Comparison of ENCODE assay signal across 1 cellular context in the genomic region with DNA sequence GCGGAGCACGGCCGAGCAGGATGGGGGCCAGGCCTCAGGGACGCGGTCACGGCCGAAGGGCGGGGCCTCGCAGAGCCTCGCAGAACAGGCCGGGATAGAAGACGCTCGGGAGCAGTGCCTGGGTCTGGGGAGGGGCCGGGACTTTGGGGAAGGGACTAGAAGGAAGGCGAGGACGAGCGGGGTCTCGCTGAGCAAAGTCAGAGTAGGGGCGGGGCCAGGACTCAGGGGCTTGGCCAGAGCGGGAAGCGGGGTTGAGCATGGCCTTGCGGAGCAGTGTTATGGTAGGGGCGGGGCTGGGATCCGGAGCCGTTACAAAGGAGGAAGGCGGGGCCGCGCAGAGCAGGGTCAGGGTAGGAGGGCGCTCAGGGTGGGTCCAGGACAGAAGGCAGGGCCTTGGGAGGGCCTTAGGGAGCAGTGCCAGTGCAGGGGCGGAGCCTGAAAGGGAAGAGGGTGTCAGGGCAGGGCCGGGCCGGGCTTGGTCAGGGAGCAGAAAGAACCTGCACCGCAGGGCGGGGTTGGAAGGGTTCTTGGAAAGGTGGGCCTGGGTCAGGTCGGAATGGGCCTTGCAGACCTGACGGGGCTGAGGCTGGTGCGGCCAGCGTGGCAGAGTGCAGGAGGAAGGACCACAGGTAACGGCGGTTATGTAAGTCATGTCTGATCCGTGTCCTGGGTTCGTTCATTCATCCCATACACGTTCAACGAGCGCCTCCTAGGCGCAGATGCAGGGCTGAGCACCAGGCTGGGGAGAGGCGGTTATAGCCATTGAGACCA.
TF ChIP-seq lines count a peak whose summit lies in the region.

No MANE protein-coding gene starts in this region.

TF ChIP-seq in HepG2, 621 proteins besides CTCF, POLR2A, EP300 and RAD21 (continues in another document):
- TF ChIP-seq, protein P1, sequence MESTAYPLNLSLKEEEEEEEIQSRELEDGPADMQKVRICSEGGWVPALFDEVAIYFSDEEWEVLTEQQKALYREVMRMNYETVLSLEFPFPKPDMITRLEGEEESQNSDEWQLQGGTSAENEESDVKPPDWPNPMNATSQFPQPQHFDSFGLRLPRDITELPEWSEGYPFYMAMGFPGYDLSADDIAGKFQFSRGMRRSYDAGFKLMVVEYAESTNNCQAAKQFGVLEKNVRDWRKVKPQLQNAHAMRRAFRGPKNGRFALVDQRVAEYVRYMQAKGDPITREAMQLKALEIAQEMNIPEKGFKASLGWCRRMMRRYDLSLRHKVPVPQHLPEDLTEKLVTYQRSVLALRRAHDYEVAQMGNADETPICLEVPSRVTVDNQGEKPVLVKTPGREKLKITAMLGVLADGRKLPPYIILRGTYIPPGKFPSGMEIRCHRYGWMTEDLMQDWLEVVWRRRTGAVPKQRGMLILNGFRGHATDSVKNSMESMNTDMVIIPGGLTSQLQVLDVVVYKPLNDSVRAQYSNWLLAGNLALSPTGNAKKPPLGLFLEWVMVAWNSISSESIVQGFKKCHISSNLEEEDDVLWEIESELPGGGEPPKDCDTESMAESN (CRISPR knock-in tag; conservative IDR thresholded peaks at IDR 0.05): peak; percentile 70; the same call in 1 of the 2 replicates
- TF ChIP-seq, protein P2, sequence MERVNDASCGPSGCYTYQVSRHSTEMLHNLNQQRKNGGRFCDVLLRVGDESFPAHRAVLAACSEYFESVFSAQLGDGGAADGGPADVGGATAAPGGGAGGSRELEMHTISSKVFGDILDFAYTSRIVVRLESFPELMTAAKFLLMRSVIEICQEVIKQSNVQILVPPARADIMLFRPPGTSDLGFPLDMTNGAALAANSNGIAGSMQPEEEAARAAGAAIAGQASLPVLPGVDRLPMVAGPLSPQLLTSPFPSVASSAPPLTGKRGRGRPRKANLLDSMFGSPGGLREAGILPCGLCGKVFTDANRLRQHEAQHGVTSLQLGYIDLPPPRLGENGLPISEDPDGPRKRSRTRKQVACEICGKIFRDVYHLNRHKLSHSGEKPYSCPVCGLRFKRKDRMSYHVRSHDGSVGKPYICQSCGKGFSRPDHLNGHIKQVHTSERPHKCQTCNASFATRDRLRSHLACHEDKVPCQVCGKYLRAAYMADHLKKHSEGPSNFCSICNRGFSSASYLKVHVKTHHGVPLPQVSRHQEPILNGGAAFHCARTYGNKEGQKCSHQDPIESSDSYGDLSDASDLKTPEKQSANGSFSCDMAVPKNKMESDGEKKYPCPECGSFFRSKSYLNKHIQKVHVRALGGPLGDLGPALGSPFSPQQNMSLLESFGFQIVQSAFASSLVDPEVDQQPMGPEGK (CRISPR knock-in tag; IDR thresholded peaks at IDR 0.05): peak; percentile 22; the same call in 1 of the 2 replicates
- TF ChIP-seq KAT7 (CRISPR knock-in tag; IDR thresholded peaks at IDR 0.05; ENCODE audit: borderline replicate concordance) (peak; percentile 56; the same call in 1 of the 2 replicates), TRIM24 (CRISPR knock-in tag; IDR thresholded peaks at IDR 0.05) (no peak), SATB2 (CRISPR knock-in tag; IDR thresholded peaks at IDR 0.05) (no peak), MAFF (IDR thresholded peaks at IDR 0.05; ENCODE audit: low read depth, low read length) (no peak), NCOA1 (CRISPR knock-in tag; IDR thresholded peaks at IDR 0.05) (no peak), ZNF550 (CRISPR knock-in tag; IDR thresholded peaks at IDR 0.05; ENCODE audit: borderline replicate concordance) (0 out of 2 replicates have a peak, but pooled peaks have one; percentile 40), ZSCAN12 (CRISPR knock-in tag; IDR thresholded peaks at IDR 0.05) (0 out of 2 replicates have a peak, but pooled peaks have one; percentile 23), ZNF350 (CRISPR knock-in tag; IDR thresholded peaks at IDR 0.05; ENCODE audit: borderline replicate concordance, low read depth) (peak; percentile 57; the same call in 1 of the 2 replicates), HOXA9 (CRISPR knock-in tag; IDR thresholded peaks at IDR 0.05; ENCODE audit: borderline replicate concordance) (0 out of 2 replicates have a peak, but pooled peaks have one; percentile 46), NR2F6 (IDR thresholded peaks at IDR 0.05) (no peak), NR2F6 (CRISPR knock-in tag; IDR thresholded peaks at IDR 0.05) (peak; percentile 35), YY1 (IDR thresholded peaks at IDR 0.05; ENCODE audit: insufficient read depth, insufficient replicate concordance, low read depth, low read length) (no peak), SOX6 (IDR thresholded peaks at IDR 0.05) (no peak), SOX6 (CRISPR knock-in tag; IDR thresholded peaks at IDR 0.05) (peak; percentile 66), ZNF775 (CRISPR knock-in tag; IDR thresholded peaks at IDR 0.05; ENCODE audit: borderline replicate concordance) (no peak), ZNF343 (CRISPR knock-in tag; IDR thresholded peaks at IDR 0.05) (0 out of 2 replicates have a peak, but pooled peaks have one; percentile 60), ZSCAN22 (CRISPR knock-in tag; IDR thresholded peaks at IDR 0.05) (no peak), SRY (CRISPR knock-in tag; IDR thresholded peaks at IDR 0.05) (no peak; the same call in 1 of the 2 replicates), ZSCAN31 (CRISPR knock-in tag; IDR thresholded peaks at IDR 0.05; ENCODE audit: low read depth) (peak; percentile 70; the same call in 1 of the 2 replicates), MBD4 (IDR thresholded peaks at IDR 0.05; ENCODE audit: borderline replicate concordance, low read length) (no peak), ELF3 (CRISPR knock-in tag; IDR thresholded peaks at IDR 0.05) (peak; percentile 75), CHD2 (IDR thresholded peaks at IDR 0.05; ENCODE audit: low read depth, low read length) (no peak), GTF3A (CRISPR knock-in tag; conservative IDR thresholded peaks at IDR 0.05) (no peak), FIP1L1 (IDR thresholded peaks at IDR 0.05; ENCODE audit: borderline replicate concordance, insufficient read depth, low read depth, low read length) (no peak), ATAD3A (CRISPR knock-in tag; IDR thresholded peaks at IDR 0.05) (no peak), HDAC2 (CRISPR knock-in tag; IDR thresholded peaks at IDR 0.05) (peak; percentile 47), ZNF558 (CRISPR knock-in tag; IDR thresholded peaks at IDR 0.05; ENCODE audit: borderline replicate concordance) (no peak), HOXD1 (CRISPR knock-in tag; IDR thresholded peaks at IDR 0.05) (no peak), ZNF367 (CRISPR knock-in tag; IDR thresholded peaks at IDR 0.05; ENCODE audit: borderline replicate concordance) (no peak), CREM (IDR thresholded peaks at IDR 0.05) (no peak), CREM (CRISPR knock-in tag; IDR thresholded peaks at IDR 0.05) (no peak), ZNF703 (CRISPR knock-in tag; IDR thresholded peaks at IDR 0.05; ENCODE audit: borderline replicate concordance) (no peak), POLR2AphosphoS5 (IDR thresholded peaks at IDR 0.05; ENCODE audit: low read depth, low read length) (peak; percentile 68), HIVEP1 (CRISPR knock-in tag; IDR thresholded peaks at IDR 0.05) (0 out of 2 replicates have a peak, but pooled peaks have one; percentile 13)
- TF ChIP-seq, protein P3, sequence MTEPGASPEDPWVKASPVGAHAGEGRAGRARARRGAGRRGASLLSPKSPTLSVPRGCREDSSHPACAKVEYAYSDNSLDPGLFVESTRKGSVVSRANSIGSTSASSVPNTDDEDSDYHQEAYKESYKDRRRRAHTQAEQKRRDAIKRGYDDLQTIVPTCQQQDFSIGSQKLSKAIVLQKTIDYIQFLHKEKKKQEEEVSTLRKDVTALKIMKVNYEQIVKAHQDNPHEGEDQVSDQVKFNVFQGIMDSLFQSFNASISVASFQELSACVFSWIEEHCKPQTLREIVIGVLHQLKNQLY (CRISPR knock-in tag; IDR thresholded peaks at IDR 0.05): 0 out of 2 replicates have a peak, but pooled peaks have one; percentile 20
- TF ChIP-seq, protein P4, sequence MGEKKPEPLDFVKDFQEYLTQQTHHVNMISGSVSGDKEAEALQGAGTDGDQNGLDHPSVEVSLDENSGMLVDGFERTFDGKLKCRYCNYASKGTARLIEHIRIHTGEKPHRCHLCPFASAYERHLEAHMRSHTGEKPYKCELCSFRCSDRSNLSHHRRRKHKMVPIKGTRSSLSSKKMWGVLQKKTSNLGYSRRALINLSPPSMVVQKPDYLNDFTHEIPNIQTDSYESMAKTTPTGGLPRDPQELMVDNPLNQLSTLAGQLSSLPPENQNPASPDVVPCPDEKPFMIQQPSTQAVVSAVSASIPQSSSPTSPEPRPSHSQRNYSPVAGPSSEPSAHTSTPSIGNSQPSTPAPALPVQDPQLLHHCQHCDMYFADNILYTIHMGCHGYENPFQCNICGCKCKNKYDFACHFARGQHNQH (CRISPR knock-in tag; IDR thresholded peaks at IDR 0.05): no peak
- TF ChIP-seq, protein P5, sequence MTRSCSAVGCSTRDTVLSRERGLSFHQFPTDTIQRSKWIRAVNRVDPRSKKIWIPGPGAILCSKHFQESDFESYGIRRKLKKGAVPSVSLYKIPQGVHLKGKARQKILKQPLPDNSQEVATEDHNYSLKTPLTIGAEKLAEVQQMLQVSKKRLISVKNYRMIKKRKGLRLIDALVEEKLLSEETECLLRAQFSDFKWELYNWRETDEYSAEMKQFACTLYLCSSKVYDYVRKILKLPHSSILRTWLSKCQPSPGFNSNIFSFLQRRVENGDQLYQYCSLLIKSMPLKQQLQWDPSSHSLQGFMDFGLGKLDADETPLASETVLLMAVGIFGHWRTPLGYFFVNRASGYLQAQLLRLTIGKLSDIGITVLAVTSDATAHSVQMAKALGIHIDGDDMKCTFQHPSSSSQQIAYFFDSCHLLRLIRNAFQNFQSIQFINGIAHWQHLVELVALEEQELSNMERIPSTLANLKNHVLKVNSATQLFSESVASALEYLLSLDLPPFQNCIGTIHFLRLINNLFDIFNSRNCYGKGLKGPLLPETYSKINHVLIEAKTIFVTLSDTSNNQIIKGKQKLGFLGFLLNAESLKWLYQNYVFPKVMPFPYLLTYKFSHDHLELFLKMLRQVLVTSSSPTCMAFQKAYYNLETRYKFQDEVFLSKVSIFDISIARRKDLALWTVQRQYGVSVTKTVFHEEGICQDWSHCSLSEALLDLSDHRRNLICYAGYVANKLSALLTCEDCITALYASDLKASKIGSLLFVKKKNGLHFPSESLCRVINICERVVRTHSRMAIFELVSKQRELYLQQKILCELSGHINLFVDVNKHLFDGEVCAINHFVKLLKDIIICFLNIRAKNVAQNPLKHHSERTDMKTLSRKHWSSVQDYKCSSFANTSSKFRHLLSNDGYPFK (CRISPR knock-in tag; IDR thresholded peaks at IDR 0.05; ENCODE audit: borderline replicate concordance): peak; percentile 85; the same call in 1 of the 2 replicates
- TF ChIP-seq, protein P6, sequence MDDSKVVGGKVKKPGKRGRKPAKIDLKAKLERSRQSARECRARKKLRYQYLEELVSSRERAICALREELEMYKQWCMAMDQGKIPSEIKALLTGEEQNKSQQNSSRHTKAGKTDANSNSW (CRISPR knock-in tag; IDR thresholded peaks at IDR 0.05; ENCODE audit: borderline replicate concordance): no peak
- TF ChIP-seq, protein P7, sequence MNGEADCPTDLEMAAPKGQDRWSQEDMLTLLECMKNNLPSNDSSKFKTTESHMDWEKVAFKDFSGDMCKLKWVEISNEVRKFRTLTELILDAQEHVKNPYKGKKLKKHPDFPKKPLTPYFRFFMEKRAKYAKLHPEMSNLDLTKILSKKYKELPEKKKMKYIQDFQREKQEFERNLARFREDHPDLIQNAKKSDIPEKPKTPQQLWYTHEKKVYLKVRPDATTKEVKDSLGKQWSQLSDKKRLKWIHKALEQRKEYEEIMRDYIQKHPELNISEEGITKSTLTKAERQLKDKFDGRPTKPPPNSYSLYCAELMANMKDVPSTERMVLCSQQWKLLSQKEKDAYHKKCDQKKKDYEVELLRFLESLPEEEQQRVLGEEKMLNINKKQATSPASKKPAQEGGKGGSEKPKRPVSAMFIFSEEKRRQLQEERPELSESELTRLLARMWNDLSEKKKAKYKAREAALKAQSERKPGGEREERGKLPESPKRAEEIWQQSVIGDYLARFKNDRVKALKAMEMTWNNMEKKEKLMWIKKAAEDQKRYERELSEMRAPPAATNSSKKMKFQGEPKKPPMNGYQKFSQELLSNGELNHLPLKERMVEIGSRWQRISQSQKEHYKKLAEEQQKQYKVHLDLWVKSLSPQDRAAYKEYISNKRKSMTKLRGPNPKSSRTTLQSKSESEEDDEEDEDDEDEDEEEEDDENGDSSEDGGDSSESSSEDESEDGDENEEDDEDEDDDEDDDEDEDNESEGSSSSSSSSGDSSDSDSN (CRISPR knock-in tag; IDR thresholded peaks at IDR 0.05): peak; percentile 63
- TF ChIP-seq, protein P8, sequence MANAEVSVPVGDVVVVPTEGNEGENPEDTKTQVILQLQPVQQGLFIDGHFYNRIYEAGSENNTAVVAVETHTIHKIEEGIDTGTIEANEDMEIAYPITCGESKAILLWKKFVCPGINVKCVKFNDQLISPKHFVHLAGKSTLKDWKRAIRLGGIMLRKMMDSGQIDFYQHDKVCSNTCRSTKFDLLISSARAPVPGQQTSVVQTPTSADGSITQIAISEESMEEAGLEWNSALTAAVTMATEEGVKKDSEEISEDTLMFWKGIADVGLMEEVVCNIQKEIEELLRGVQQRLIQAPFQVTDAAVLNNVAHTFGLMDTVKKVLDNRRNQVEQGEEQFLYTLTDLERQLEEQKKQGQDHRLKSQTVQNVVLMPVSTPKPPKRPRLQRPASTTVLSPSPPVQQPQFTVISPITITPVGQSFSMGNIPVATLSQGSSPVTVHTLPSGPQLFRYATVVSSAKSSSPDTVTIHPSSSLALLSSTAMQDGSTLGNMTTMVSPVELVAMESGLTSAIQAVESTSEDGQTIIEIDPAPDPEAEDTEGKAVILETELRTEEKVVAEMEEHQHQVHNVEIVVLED (CRISPR knock-in tag; IDR thresholded peaks at IDR 0.05; ENCODE audit: borderline replicate concordance): peak; percentile 69; the same call in 1 of the 2 replicates
- TF ChIP-seq, protein P9, sequence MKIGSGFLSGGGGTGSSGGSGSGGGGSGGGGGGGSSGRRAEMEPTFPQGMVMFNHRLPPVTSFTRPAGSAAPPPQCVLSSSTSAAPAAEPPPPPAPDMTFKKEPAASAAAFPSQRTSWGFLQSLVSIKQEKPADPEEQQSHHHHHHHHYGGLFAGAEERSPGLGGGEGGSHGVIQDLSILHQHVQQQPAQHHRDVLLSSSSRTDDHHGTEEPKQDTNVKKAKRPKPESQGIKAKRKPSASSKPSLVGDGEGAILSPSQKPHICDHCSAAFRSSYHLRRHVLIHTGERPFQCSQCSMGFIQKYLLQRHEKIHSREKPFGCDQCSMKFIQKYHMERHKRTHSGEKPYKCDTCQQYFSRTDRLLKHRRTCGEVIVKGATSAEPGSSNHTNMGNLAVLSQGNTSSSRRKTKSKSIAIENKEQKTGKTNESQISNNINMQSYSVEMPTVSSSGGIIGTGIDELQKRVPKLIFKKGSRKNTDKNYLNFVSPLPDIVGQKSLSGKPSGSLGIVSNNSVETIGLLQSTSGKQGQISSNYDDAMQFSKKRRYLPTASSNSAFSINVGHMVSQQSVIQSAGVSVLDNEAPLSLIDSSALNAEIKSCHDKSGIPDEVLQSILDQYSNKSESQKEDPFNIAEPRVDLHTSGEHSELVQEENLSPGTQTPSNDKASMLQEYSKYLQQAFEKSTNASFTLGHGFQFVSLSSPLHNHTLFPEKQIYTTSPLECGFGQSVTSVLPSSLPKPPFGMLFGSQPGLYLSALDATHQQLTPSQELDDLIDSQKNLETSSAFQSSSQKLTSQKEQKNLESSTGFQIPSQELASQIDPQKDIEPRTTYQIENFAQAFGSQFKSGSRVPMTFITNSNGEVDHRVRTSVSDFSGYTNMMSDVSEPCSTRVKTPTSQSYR (CRISPR knock-in tag; IDR thresholded peaks at IDR 0.05; ENCODE audit: borderline replicate concordance): no peak
